Comparison of ENCODE assay signal across 1 cellular context in the genomic region with DNA sequence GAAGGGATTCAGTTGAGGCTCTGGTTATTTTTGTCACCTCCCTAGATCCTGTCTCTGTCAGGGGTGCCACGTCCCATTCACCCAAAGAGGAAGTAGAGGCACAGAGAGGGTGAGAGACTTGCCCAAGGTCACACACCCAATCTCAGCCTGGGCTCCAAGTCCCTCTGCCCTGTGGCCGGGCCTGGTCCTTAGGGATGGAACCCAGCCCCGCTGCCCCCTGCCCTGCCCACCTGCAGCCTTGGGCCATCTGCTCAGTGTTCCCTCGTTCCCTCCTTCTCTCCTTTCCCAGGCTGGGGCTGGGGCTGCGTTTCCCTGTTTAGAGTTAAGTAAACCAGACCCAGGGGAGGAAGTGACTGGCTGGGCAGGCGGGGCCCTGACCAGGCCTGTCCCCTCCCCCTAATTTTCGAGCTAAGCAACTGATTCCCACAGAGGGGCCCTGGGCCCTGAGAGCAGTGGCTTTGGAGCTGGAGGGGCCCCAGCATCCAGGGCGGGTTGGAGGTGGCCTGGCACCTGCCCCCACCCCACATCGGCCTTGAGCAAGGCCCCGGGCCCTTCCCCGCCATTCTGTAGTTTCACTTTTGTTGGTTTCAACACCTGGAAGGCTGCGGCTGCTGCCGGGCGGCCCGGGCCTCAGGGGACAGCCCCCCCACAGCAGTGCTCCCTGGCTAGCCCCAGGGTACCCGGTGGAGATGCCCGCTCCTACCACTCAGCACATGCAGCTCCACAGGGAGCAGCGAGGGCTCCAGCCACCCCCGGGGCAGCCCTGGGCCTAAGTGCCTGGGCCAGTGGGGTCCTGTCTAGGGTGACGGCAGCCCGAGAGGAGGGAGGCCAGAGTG.
TF ChIP-seq lines count a peak whose summit lies in the region.

No MANE protein-coding gene starts in this region.

TF ChIP-seq in HepG2, 621 proteins besides CTCF, POLR2A, EP300 and RAD21 (continued from another document and continues in another):
- TF ChIP-seq, protein P1, sequence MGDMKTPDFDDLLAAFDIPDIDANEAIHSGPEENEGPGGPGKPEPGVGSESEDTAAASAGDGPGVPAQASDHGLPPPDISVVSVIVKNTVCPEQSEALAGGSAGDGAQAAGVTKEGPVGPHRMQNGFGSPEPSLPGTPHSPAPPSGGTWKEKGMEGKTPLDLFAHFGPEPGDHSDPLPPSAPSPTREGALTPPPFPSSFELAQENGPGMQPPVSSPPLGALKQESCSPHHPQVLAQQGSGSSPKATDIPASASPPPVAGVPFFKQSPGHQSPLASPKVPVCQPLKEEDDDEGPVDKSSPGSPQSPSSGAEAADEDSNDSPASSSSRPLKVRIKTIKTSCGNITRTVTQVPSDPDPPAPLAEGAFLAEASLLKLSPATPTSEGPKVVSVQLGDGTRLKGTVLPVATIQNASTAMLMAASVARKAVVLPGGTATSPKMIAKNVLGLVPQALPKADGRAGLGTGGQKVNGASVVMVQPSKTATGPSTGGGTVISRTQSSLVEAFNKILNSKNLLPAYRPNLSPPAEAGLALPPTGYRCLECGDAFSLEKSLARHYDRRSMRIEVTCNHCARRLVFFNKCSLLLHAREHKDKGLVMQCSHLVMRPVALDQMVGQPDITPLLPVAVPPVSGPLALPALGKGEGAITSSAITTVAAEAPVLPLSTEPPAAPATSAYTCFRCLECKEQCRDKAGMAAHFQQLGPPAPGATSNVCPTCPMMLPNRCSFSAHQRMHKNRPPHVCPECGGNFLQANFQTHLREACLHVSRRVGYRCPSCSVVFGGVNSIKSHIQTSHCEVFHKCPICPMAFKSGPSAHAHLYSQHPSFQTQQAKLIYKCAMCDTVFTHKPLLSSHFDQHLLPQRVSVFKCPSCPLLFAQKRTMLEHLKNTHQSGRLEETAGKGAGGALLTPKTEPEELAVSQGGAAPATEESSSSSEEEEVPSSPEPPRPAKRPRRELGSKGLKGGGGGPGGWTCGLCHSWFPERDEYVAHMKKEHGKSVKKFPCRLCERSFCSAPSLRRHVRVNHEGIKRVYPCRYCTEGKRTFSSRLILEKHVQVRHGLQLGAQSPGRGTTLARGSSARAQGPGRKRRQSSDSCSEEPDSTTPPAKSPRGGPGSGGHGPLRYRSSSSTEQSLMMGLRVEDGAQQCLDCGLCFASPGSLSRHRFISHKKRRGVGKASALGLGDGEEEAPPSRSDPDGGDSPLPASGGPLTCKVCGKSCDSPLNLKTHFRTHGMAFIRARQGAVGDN (CRISPR knock-in tag; IDR thresholded peaks at IDR 0.05): peak; percentile 87
- TF ChIP-seq ZBTB1 (CRISPR knock-in tag; IDR thresholded peaks at IDR 0.05; ENCODE audit: borderline replicate concordance) (no peak), YY1 (IDR thresholded peaks at IDR 0.05; ENCODE audit: insufficient read depth, insufficient replicate concordance, low read depth, low read length) (no peak), ZBTB7A (CRISPR knock-in tag; IDR thresholded peaks at IDR 0.05) (no peak), ZNF207 (IDR thresholded peaks at IDR 0.05; ENCODE audit: borderline replicate concordance) (no peak), SIN3A (IDR thresholded peaks at IDR 0.05; ENCODE audit: borderline replicate concordance, low read depth, low read length) (peak; percentile 37; the same call in 1 of the 2 replicates), ZBTB42 (CRISPR knock-in tag; IDR thresholded peaks at IDR 0.05) (0 out of 2 replicates have a peak, but pooled peaks have one; percentile 21), KLF6 (CRISPR knock-in tag; IDR thresholded peaks at IDR 0.05) (no peak), ADNP (CRISPR knock-in tag; IDR thresholded peaks at IDR 0.05) (no peak), SOX5 (CRISPR knock-in tag; IDR thresholded peaks at IDR 0.05; ENCODE audit: borderline replicate concordance) (no peak), EEA1 (CRISPR knock-in tag; IDR thresholded peaks at IDR 0.05; ENCODE audit: borderline replicate concordance) (peak; percentile 57; the same call in 1 of the 2 replicates), ZNF501 (CRISPR knock-in tag; IDR thresholded peaks at IDR 0.05) (no peak), SMAD1 (CRISPR knock-in tag; IDR thresholded peaks at IDR 0.05; ENCODE audit: borderline replicate concordance, low read depth) (0 out of 2 replicates have a peak, but pooled peaks have one; percentile 59), HOXA9 (CRISPR knock-in tag; IDR thresholded peaks at IDR 0.05; ENCODE audit: borderline replicate concordance) (no peak), HNRNPLL (IDR thresholded peaks at IDR 0.05; ENCODE audit: low read depth, low read length, poor library complexity, severe bottlenecking) (peak; percentile 53)
- TF ChIP-seq, protein P2, sequence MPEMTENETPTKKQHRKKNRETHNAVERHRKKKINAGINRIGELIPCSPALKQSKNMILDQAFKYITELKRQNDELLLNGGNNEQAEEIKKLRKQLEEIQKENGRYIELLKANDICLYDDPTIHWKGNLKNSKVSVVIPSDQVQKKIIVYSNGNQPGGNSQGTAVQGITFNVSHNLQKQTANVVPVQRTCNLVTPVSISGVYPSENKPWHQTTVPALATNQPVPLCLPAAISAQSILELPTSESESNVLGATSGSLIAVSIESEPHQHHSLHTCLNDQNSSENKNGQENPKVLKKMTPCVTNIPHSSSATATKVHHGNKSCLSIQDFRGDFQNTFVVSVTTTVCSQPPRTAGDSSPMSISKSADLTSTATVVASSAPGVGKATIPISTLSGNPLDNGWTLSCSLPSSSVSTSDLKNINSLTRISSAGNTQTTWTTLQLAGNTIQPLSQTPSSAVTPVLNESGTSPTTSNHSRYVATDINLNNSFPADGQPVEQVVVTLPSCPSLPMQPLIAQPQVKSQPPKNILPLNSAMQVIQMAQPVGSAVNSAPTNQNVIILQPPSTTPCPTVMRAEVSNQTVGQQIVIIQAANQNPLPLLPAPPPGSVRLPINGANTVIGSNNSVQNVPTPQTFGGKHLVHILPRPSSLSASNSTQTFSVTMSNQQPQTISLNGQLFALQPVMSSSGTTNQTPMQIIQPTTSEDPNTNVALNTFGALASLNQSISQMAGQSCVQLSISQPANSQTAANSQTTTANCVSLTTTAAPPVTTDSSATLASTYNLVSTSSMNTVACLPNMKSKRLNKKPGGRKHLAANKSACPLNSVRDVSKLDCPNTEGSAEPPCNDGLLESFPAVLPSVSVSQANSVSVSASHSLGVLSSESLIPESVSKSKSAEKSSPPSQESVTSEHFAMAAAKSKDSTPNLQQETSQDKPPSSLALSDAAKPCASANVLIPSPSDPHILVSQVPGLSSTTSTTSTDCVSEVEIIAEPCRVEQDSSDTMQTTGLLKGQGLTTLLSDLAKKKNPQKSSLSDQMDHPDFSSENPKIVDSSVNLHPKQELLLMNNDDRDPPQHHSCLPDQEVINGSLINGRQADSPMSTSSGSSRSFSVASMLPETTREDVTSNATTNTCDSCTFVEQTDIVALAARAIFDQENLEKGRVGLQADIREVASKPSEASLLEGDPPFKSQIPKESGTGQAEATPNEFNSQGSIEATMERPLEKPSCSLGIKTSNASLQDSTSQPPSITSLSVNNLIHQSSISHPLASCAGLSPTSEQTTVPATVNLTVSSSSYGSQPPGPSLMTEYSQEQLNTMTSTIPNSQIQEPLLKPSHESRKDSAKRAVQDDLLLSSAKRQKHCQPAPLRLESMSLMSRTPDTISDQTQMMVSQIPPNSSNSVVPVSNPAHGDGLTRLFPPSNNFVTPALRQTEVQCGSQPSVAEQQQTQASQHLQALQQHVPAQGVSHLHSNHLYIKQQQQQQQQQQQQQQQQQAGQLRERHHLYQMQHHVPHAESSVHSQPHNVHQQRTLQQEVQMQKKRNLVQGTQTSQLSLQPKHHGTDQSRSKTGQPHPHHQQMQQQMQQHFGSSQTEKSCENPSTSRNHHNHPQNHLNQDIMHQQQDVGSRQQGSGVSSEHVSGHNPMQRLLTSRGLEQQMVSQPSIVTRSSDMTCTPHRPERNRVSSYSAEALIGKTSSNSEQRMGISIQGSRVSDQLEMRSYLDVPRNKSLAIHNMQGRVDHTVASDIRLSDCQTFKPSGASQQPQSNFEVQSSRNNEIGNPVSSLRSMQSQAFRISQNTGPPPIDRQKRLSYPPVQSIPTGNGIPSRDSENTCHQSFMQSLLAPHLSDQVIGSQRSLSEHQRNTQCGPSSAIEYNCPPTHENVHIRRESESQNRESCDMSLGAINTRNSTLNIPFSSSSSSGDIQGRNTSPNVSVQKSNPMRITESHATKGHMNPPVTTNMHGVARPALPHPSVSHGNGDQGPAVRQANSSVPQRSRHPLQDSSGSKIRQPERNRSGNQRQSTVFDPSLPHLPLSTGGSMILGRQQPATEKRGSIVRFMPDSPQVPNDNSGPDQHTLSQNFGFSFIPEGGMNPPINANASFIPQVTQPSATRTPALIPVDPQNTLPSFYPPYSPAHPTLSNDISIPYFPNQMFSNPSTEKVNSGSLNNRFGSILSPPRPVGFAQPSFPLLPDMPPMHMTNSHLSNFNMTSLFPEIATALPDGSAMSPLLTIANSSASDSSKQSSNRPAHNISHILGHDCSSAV (CRISPR knock-in tag; IDR thresholded peaks at IDR 0.05; ENCODE audit: borderline replicate concordance): no peak
- TF ChIP-seq, protein P3, sequence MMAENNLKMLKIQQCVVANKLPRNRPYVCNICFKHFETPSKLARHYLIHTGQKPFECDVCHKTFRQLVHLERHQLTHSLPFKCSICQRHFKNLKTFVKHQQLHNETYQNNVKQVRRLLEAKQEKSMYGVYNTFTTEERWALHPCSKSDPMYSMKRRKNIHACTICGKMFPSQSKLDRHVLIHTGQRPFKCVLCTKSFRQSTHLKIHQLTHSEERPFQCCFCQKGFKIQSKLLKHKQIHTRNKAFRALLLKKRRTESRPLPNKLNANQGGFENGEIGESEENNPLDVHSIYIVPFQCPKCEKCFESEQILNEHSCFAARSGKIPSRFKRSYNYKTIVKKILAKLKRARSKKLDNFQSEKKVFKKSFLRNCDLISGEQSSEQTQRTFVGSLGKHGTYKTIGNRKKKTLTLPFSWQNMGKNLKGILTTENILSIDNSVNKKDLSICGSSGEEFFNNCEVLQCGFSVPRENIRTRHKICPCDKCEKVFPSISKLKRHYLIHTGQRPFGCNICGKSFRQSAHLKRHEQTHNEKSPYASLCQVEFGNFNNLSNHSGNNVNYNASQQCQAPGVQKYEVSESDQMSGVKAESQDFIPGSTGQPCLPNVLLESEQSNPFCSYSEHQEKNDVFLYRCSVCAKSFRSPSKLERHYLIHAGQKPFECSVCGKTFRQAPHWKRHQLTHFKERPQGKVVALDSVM (CRISPR knock-in tag; IDR thresholded peaks at IDR 0.05): no peak
- TF ChIP-seq, protein P4, sequence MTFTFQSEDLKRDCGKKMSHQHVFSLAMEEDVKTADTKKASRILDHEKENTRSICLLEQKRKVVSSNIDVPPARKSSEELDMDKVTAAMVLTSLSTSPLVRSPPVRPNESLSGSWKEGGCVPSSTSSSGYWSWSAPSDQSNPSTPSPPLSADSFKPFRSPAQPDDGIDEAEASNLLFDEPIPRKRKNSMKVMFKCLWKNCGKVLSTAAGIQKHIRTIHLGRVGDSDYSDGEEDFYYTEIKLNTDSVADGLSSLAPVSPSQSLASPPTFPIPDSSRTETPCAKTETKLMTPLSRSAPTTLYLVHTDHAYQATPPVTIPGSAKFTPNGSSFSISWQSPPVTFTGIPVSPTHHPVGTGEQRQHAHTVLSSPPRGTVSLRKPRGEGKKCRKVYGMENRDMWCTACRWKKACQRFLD (CRISPR knock-in tag; IDR thresholded peaks at IDR 0.05; ENCODE audit: borderline replicate concordance): 0 out of 2 replicates have a peak, but pooled peaks have one; percentile 32
- TF ChIP-seq, protein P5, sequence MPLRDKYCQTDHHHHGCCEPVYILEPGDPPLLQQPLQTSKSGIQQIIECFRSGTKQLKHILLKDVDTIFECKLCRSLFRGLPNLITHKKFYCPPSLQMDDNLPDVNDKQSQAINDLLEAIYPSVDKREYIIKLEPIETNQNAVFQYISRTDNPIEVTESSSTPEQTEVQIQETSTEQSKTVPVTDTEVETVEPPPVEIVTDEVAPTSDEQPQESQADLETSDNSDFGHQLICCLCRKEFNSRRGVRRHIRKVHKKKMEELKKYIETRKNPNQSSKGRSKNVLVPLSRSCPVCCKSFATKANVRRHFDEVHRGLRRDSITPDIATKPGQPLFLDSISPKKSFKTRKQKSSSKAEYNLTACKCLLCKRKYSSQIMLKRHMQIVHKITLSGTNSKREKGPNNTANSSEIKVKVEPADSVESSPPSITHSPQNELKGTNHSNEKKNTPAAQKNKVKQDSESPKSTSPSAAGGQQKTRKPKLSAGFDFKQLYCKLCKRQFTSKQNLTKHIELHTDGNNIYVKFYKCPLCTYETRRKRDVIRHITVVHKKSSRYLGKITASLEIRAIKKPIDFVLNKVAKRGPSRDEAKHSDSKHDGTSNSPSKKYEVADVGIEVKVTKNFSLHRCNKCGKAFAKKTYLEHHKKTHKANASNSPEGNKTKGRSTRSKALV (CRISPR knock-in tag; IDR thresholded peaks at IDR 0.05): no peak
- TF ChIP-seq, protein P6, sequence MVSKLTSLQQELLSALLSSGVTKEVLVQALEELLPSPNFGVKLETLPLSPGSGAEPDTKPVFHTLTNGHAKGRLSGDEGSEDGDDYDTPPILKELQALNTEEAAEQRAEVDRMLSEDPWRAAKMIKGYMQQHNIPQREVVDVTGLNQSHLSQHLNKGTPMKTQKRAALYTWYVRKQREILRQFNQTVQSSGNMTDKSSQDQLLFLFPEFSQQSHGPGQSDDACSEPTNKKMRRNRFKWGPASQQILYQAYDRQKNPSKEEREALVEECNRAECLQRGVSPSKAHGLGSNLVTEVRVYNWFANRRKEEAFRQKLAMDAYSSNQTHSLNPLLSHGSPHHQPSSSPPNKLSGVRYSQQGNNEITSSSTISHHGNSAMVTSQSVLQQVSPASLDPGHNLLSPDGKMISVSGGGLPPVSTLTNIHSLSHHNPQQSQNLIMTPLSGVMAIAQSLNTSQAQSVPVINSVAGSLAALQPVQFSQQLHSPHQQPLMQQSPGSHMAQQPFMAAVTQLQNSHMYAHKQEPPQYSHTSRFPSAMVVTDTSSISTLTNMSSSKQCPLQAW (CRISPR knock-in tag; IDR thresholded peaks at IDR 0.05): peak; percentile 33
- TF ChIP-seq, protein P7, sequence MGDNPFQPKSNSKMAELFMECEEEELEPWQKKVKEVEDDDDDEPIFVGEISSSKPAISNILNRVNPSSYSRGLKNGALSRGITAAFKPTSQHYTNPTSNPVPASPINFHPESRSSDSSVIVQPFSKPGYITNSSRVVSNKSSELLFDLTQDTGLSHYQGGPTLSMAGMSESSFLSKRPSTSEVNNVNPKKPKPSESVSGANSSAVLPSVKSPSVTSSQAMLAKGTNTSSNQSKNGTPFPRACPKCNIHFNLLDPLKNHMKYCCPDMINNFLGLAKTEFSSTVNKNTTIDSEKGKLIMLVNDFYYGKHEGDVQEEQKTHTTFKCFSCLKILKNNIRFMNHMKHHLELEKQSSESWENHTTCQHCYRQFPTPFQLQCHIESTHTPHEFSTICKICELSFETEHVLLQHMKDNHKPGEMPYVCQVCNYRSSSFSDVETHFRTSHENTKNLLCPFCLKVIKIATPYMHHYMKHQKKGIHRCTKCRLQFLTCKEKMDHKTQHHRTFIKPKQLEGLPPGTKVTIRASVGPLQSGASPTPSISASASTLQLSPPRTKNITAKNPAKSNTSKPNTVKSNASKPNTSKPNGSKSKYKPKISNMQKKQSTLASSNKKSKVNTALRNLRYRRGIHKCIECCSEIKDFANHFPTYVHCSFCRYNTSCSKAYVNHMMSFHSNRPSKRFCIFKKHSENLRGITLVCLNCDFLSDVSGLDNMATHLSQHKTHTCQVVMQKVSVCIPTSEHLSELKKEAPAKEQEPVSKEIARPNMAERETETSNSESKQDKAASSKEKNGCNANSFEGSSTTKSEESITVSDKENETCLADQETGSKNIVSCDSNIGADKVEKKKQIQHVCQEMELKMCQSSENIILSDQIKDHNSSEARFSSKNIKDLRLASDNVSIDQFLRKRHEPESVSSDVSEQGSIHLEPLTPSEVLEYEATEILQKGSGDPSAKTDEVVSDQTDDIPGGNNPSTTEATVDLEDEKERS (CRISPR knock-in tag; IDR thresholded peaks at IDR 0.05): no peak
